Comparison of ENCODE assay signal across 34 cellular contexts in the genomic region with DNA sequence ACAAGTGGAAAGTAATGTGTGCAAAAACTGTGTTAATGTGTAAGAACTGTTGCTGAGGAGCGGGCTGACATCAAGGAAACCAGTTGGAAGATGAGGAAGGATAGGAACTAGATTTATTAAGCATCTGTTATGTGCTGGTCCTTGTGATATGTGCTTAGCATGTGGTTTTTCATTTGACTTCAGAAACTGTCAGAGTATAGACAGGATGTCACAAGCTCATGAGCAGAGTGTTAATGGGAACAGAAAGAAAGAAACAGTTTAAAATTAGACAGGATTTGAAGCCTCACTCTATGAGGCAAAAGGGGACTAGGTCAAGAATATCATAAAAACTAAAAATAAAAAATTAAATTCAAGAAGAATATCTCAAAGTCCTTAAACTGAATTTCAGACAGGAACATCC.
"Had no signal": no experiment of that assay in that cellular context is flagged by ENCODE, and none has a peak within 500 bp of the region (broad histone marks: within the 10 kb centered on the region; RNA-seq: fewer than 3 reads in every experiment).

No MANE protein-coding gene starts in this region.

- H3K4me3 Mint-ChIP-seq: activated B cell treated with CpG ODN at 0.5 μM for 24 hours; activated CD8-positive, alpha-beta T cell treated with anti-CD3 and anti-CD28 coated beads for 36 hours; activated naive CD4-positive, alpha-beta T cell treated with anti-CD3 and anti-CD28 coated beads for 36 hours; activated naive CD8-positive, alpha-beta T cell treated with anti-CD3 and anti-CD28 coated beads, Interleukin-2, amount 10 ng/mL, durations not matched to agents 7 days and 5 days; activated T-helper 1 cell treated with anti-CD3 and anti-CD28 coated beads, Interleukin-12 subunit alpha, Interleukin-12 subunit beta, Interleukin-2, Interleukin-4 antibody, amounts not matched to agents 30 ng/mL and 10 ng/mL and 1 ng/mL, durations not matched to agents 14 hours and 24 hours and 36 hours; brain; dendritic cell treated with granulocyte-macrophage colony-stimulating factor and Interleukin-4, amounts not matched to agents 40 ng/mL and 50 ng/mL, for 4 days; endodermal cell; T-helper 17 cell; T-helper 2 cell treated with Interferon-gamma antibody and Interleukin-4, amounts not matched to agents 5 μg/mL and 100 μg/mL, for 36 hours had no signal

- ATAC-seq: activated CD4-positive, CD25-positive, alpha-beta regulatory T cell treated with anti-CD3 and anti-CD28 coated beads, Interleukin-2, amount 50 U/mL, for 24 hours; activated CD8-positive, alpha-beta T cell treated with anti-CD3 and anti-CD28 coated beads for 36 hours; activated naive CD4-positive, alpha-beta T cell treated with anti-CD3 and anti-CD28 coated beads, Interleukin-2, amount 50 U/mL, for 72 hours; esophagus mucosa; T-helper 17 cell had no signal

- H3K36me3 ChIP-seq: ascending aorta, breast epithelium, cardiac muscle cell, WERI-Rb-1 had no signal

- H3K4me1 ChIP-seq: ascending aorta, breast epithelium had no signal

- DNase-seq: activated B cell treated with CpG ODN at 0.5 μM for 24 hours; activated CD4-positive, alpha-beta T cell treated with anti-CD3 and anti-CD28 coated beads for 48 hours; activated CD4-positive, alpha-beta T cell treated with anti-CD3 and anti-CD28 coated beads, Interleukin-2, amount 50 U/mL, for 1 hour; activated CD4-positive, alpha-beta T cell treated with anti-CD3 and anti-CD28 coated beads, Interleukin-2, amount 50 U/mL, for 48 hours; activated CD8-positive, alpha-beta memory T cell treated with anti-CD3 and anti-CD28 coated beads for 24 hours; activated CD8-positive, alpha-beta memory T cell treated with anti-CD3 and anti-CD28 coated beads, Interleukin-2, amount 50 U/mL, for 4 hours; activated CD8-positive, alpha-beta T cell treated with anti-CD3 and anti-CD28 coated beads for 36 hours; activated effector memory CD4-positive, alpha-beta T cell treated with anti-CD3 and anti-CD28 coated beads, Interleukin-2, amount 50 U/mL, for 16 hours; activated naive CD4-positive, alpha-beta T cell treated with anti-CD3 and anti-CD28 coated beads for 36 hours; activated naive CD8-positive, alpha-beta T cell treated with anti-CD3 and anti-CD28 coated beads, Interleukin-2, amount 10 ng/mL, durations not matched to agents 7 days and 5 days; activated T-cell treated with anti-CD3 and anti-CD28 coated beads, Interleukin-2, amount 50 U/mL, for 1 hour; activated T-cell treated with anti-CD3 and anti-CD28 coated beads, Interleukin-2, amount 50 U/mL, for 48 hours; central memory CD4-positive, alpha-beta T cell; cerebellar nuclear complex; dorsolateral prefrontal cortex; effector memory CD4-positive, alpha-beta T cell; endodermal cell; foreskin fibroblast; head of caudate nucleus; T-helper 17 cell; T1000; WERI-Rb-1 had no signal

- H3K4me1 Mint-ChIP-seq: activated B cell treated with CpG ODN at 0.5 μM for 24 hours; activated naive CD8-positive, alpha-beta T cell treated with anti-CD3 and anti-CD28 coated beads, Interleukin-2, amount 10 ng/mL, durations not matched to agents 7 days and 5 days; brain; endodermal cell had no signal

- H3K9me3 Mint-ChIP-seq: activated CD8-positive, alpha-beta T cell treated with anti-CD3 and anti-CD28 coated beads for 36 hours; activated naive CD4-positive, alpha-beta T cell treated with anti-CD3 and anti-CD28 coated beads for 36 hours; activated naive CD4-positive, alpha-beta T cell treated with anti-CD3 and anti-CD28 coated beads, Interleukin-2, amount 50 U/mL, for 72 hours; activated T-helper 1 cell treated with anti-CD3 and anti-CD28 coated beads, Interleukin-12 subunit alpha, Interleukin-12 subunit beta, Interleukin-2, Interleukin-4 antibody, amounts not matched to agents 30 ng/mL and 10 ng/mL and 1 ng/mL, durations not matched to agents 14 hours and 24 hours and 36 hours; activated T-helper 2 cell treated with anti-CD3 and anti-CD28 coated beads, Interferon-gamma antibody, Interleukin-2, Interleukin-4, amounts not matched to agents 10 μg/mL and 5 μg/mL and 100 μg/mL, durations not matched to agents 14 hours and 24 hours and 36 hours; endodermal cell; T-helper 2 cell treated with Interferon-gamma antibody and Interleukin-4, amounts not matched to agents 5 μg/mL and 100 μg/mL, for 36 hours had no signal

- H3K27me3 ChIP-seq: ascending aorta, breast epithelium, cardiac muscle cell had no signal

- H3K27me3 Mint-ChIP-seq: activated B cell treated with CpG ODN at 0.5 μM for 24 hours; activated naive CD8-positive, alpha-beta T cell treated with anti-CD3 and anti-CD28 coated beads, Interleukin-2, amount 10 ng/mL, durations not matched to agents 7 days and 5 days; dendritic cell treated with granulocyte-macrophage colony-stimulating factor and Interleukin-4, amounts not matched to agents 40 ng/mL and 50 ng/mL, for 4 days had no signal

- H3K36me3 Mint-ChIP-seq: activated naive CD4-positive, alpha-beta T cell treated with anti-CD3 and anti-CD28 coated beads, Interleukin-2, amount 50 U/mL, for 72 hours; activated naive CD8-positive, alpha-beta T cell treated with anti-CD3 and anti-CD28 coated beads, Interleukin-2, amount 10 ng/mL, durations not matched to agents 7 days and 5 days; brain had no signal

- H3K4me3 ChIP-seq: ascending aorta, breast epithelium, cardiac muscle cell, coronary artery, dorsolateral prefrontal cortex had no signal

- H3K27ac Mint-ChIP-seq: activated B cell treated with CpG ODN at 0.5 μM for 24 hours; activated CD8-positive, alpha-beta T cell treated with anti-CD3 and anti-CD28 coated beads for 36 hours; activated naive CD4-positive, alpha-beta T cell treated with anti-CD3 and anti-CD28 coated beads for 36 hours; activated naive CD4-positive, alpha-beta T cell treated with anti-CD3 and anti-CD28 coated beads, Interleukin-2, amount 50 U/mL, for 72 hours; activated naive CD8-positive, alpha-beta T cell treated with anti-CD3 and anti-CD28 coated beads, Interleukin-2, amount 10 ng/mL, durations not matched to agents 7 days and 5 days; activated T-helper 1 cell treated with anti-CD3 and anti-CD28 coated beads, Interleukin-12 subunit alpha, Interleukin-12 subunit beta, Interleukin-2, Interleukin-4 antibody, amounts not matched to agents 30 ng/mL and 10 ng/mL and 1 ng/mL, durations not matched to agents 14 hours and 24 hours and 36 hours; activated T-helper 2 cell treated with anti-CD3 and anti-CD28 coated beads, Interferon-gamma antibody, Interleukin-2, Interleukin-4, amounts not matched to agents 10 μg/mL and 5 μg/mL and 100 μg/mL, durations not matched to agents 14 hours and 24 hours and 36 hours; brain; dendritic cell treated with granulocyte-macrophage colony-stimulating factor and Interleukin-4, amounts not matched to agents 40 ng/mL and 50 ng/mL, for 4 days; endodermal cell; T-helper 17 cell; T-helper 2 cell treated with Interferon-gamma antibody and Interleukin-4, amounts not matched to agents 5 μg/mL and 100 μg/mL, for 36 hours had no signal

- H3K27ac ChIP-seq: ascending aorta, breast epithelium, cardiac muscle cell, coronary artery, dorsolateral prefrontal cortex, WERI-Rb-1 had no signal

- H3K9me3 ChIP-seq: ascending aorta had no signal
